ENCODE assay signal across 8 cellular contexts in the genomic region with DNA sequence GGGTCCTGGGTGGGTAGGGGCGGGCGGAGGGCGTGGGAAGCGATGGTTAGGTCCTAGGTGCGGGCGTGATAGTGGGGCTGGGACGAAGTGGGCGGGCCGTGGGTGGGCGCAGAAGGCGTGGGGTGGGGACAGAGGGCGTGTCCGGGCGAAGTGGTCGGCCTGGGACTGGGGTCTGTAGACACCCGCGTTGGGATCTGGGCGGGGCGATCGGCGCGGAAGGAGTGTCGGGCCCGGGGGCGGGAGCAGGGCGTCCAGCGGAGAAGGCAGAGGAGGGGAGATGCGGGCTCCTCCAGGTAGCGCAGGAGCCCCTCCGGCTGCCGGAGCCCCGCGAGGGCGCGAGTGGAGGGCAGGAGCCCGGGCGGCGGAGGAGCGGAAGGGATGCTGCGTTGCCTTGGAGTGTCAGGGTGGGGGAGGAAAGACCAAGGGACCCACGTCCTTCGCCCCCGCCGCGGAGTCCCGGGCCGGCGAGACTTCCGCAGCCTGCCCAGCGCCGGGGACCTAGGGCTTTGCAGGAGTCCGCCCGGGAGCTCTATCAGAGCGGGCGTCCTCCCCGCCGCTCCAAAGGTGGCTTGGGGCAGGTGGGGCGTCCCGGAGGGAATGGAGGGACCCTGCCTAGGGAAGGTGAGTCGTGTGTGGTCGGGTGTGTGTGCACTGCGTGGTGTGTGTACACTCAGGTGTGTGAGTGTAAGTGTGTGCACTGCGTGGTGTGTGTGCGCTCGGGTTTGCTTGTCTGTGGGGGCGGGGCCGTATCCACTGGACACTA. TPM values are rescaled to one million over a fixed set of nuclear protein-coding genes. Genes with fewer than 3 reads are reported as not detected.
DNase-seq lines count a peak whose midpoint lies in the region; ATAC-seq and TF ChIP-seq lines count a peak whose summit lies in the region.

No MANE protein-coding gene starts in this region.

- TF ChIP-seq POLR2A in NB4 (IDR thresholded peaks at IDR 0.05; ENCODE audit: extremely low read depth, insufficient read length): no peak
- peak in 3 of 4 donors; percentile 17 to 74 (median 43) for TF ChIP-seq POLR2A in esophagus squamous epithelium (IDR thresholded peaks at IDR 0.05)

- no peak overlapping the region for H3K4me3 ChIP-seq in NB4 (ENCODE audit: low read depth, low read length)
- peak overlapping the region; percentile 47 to 87 (median 74) for H3K4me3 ChIP-seq in esophagus squamous epithelium

- no peak overlapping the region for H3K27ac Mint-ChIP-seq in WTC11
- no peak overlapping the region for H3K27ac Mint-ChIP-seq in neural crest cell (ENCODE audit: unreplicated experiment)

- DNase-seq in A172 (ENCODE audit: low spot score) (peak; percentile 80), GM10266 (ENCODE audit: extremely low spot score) (peak; percentile 77), NB4 (ENCODE audit: low read depth) (peak; percentile 46), WTC11 (ENCODE audit: low spot score) (peak; percentile 91), esophagus squamous epithelium (lab: John Stamatoyannopoulos, UW) (no peak), neural crest cell (ENCODE audit: low read depth, low spot score) (peak; percentile 47), HK-2 (ENCODE audit: unreplicated experiment) (no peak)

- POLR2A ChIA-PET in WTC11 (lab: Charles Lee): interaction anchor here (0.7 kb wide), 1 partner anchor 12 kb away, joined by 3 read pairs; no protein-coding TSS in a partner anchor

- intact Hi-C loops in esophagus squamous epithelium (cut with DNase I): loop anchor here (5.0 to 10.0 kb wide), 2 partner anchors 99 to 296 kb away; partner anchors contain the start of gene ARF1

- H3K36me3 ChIP-seq in esophagus squamous epithelium: no peaks in the 10 kb centered on the region

- peak overlapping the region; percentile 80 to 95 (median 87) for H3K27ac ChIP-seq in esophagus squamous epithelium

- peak; percentile 49 for ATAC-seq in HG02610 (IDR thresholded peaks at IDR 0.05; ENCODE audit: unreplicated experiment)
- peak; percentile 76 for ATAC-seq in WTC11

- H3K9me3 ChIP-seq in esophagus squamous epithelium: no peaks in the 10 kb centered on the region

- peaks cover 0 to 14% (median 0%) of the 10 kb centered on the region in 4 donors for H3K27me3 ChIP-seq in esophagus squamous epithelium

- TF ChIP-seq CTCF in GM10266 (IDR thresholded peaks at IDR 0.05; ENCODE audit: control insufficient read depth, insufficient read depth, low read depth, missing control alignments): no peak
- no peak for TF ChIP-seq CTCF in NB4 (IDR thresholded peaks at IDR 0.05; ENCODE audit: low read depth, low read length)
- no peak for TF ChIP-seq CTCF in WTC11 (IDR thresholded peaks at IDR 0.05)
- TF ChIP-seq CTCF in esophagus squamous epithelium (IDR thresholded peaks at IDR 0.05): no peak
- no peak for TF ChIP-seq CTCF in neural crest cell (conservative IDR thresholded peaks at IDR 0.05)

- 1% methylated on average over 21 to 24 of the region's 67 CpGs for WGBS in esophagus squamous epithelium, 2 donors

- peak overlapping the region; percentile 76 for H3K4me3 Mint-ChIP-seq in WTC11
- peak overlapping the region; percentile 57 for H3K4me3 Mint-ChIP-seq in neural crest cell

- CTCF ChIA-PET in WTC11 (lab: Charles Lee): interaction anchor here (0.6 to 3.4 kb wide), 15 partner anchors 14 to 341 kb away, joined by 3 to 42 read pairs (median 3); partner anchors contain the start of gene WNT9A

- H3K27me3 Mint-ChIP-seq in WTC11 (ENCODE audit: low read depth): peaks cover 50% of the 10 kb centered on the region
- H3K27me3 Mint-ChIP-seq in neural crest cell (ENCODE audit: low read depth): peaks cover 50% of the 10 kb centered on the region

- H3K4me1 Mint-ChIP-seq in WTC11: peaks cover 12% of the 10 kb centered on the region
- no peaks in the 10 kb centered on the region for H3K4me1 Mint-ChIP-seq in neural crest cell

- H3K9me3 Mint-ChIP-seq in WTC11 (no peaks in the 10 kb centered on the region), neural crest cell (no peaks in the 10 kb centered on the region)

- H3K36me3 Mint-ChIP-seq in WTC11 (no peaks in the 10 kb centered on the region), neural crest cell (ENCODE audit: low read depth) (no peaks in the 10 kb centered on the region)

- H3K4me1 ChIP-seq in esophagus squamous epithelium: peaks cover 13 to 68% (median 19%) of the 10 kb centered on the region in 3 donors

TF ChIP-seq in WTC11, 78 proteins besides CTCF, POLR2A, EP300 and RAD21:
- TF ChIP-seq, protein P1, sequence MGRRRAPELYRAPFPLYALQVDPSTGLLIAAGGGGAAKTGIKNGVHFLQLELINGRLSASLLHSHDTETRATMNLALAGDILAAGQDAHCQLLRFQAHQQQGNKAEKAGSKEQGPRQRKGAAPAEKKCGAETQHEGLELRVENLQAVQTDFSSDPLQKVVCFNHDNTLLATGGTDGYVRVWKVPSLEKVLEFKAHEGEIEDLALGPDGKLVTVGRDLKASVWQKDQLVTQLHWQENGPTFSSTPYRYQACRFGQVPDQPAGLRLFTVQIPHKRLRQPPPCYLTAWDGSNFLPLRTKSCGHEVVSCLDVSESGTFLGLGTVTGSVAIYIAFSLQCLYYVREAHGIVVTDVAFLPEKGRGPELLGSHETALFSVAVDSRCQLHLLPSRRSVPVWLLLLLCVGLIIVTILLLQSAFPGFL (CRISPR knock-in tag; IDR thresholded peaks at IDR 0.05; ENCODE audit: borderline replicate concordance): no peak
- TF ChIP-seq STAT6 (CRISPR knock-in tag; conservative IDR thresholded peaks at IDR 0.05; ENCODE audit: low read depth) (no peak), ZNF423 (CRISPR knock-in tag; IDR thresholded peaks at IDR 0.05) (0 out of 2 replicates have a peak, but pooled peaks have one; percentile 6), ZBTB43 (CRISPR knock-in tag; IDR thresholded peaks at IDR 0.05) (0 out of 2 replicates have a peak, but pooled peaks have one; percentile 29), SP1 (CRISPR knock-in tag; conservative IDR thresholded peaks at IDR 0.05) (peak; percentile 87), FOXP1 (CRISPR knock-in tag; IDR thresholded peaks at IDR 0.05; ENCODE audit: borderline replicate concordance) (peak; percentile 27; the same call in 1 of the 2 replicates)
- TF ChIP-seq, protein P2, sequence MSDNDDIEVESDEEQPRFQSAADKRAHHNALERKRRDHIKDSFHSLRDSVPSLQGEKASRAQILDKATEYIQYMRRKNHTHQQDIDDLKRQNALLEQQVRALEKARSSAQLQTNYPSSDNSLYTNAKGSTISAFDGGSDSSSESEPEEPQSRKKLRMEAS (CRISPR knock-in tag; IDR thresholded peaks at IDR 0.05): 0 out of 2 replicates have a peak, but pooled peaks have one; percentile 4

RNA-seq across cellular contexts. Expression of gene PRSS38, which starts 27.0 kb away (rescaled TPM):
- not detected in 2 replicates for total RNA-seq in A172 (2014; rRNA removed; shearing (Covaris generic))
- total RNA-seq in WTC11 (2021): not detected in 3 replicates
- total RNA-seq in esophagus squamous epithelium: not detected
- total RNA-seq in neural crest cell: not detected in 2 replicates

RNA-seq across cellular contexts. Expression of gene SNAP47, which starts 53.2 kb away (rescaled TPM):
- total RNA-seq in A172 (2014; rRNA removed; shearing (Covaris generic)): 89.0 and 105 TPM in 2 replicates
- total RNA-seq in WTC11 (2021): 43.8 to 50.8 TPM (median 47.2 TPM) in 3 replicates
- 10 to 100 TPM; 11.3 to 28.5 (median 20.2) TPM for total RNA-seq in esophagus squamous epithelium
- total RNA-seq in neural crest cell: 42.9 and 45.3 TPM in 2 replicates

RNA-seq across cellular contexts. Expression of gene JMJD4, which starts 53.4 kb away (rescaled TPM):
- total RNA-seq in A172 (2014; rRNA removed; shearing (Covaris generic)): 42.8 and 49.1 TPM in 2 replicates
- total RNA-seq in WTC11 (2021): 12.8 to 13.7 TPM (median 13.6 TPM) in 3 replicates
- total RNA-seq in esophagus squamous epithelium: 10 to 100 TPM; 13.4 to 20.0 (median 16.7) TPM
- total RNA-seq in neural crest cell: 25.2 and 28.3 TPM in 2 replicates

Comparison
In these comparisons a context has a peak if more than half of its experiments do, and no peak if none do; other contexts are left out.
1. DNase-seq: peak in A172 (single experiment), GM10266 (single experiment), NB4 (single experiment), WTC11 (single experiment) and neural crest cell (single experiment); none in esophagus squamous epithelium (single experiment) and HK-2 (single experiment).